In the genomic region with DNA sequence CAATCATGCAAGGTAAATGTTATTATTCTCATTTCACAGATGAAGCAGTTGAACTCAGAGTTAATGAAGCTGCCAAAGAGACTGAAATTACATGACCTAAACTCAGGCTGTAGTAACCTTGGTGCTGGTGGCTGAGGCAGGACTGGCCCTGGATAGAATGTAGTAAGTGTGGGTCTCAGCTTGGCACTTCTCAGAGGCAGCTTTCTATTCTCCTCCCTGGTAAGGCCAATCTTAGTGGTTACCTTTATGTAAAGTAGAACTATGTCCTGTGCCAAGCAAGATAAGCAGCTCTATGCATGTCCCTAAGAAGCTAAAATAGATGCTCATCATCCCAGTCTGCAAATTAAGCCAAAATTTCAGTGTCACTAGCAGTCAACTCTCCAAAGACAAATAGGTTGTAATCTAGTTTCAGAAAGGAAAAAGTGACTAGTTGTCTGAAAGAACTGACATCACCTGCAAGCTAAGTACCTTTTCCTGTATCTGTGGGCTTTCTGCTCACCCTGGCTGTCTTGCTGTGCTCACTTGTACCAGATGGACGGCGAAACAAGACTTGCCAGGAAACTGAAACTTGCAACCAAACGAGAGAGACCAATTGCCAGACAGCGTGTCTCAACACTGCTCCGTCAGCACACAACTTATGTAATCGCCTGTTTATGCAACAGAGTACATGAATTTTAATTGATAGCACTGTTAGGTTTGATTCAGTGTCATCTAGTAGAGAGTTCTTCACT, we compare ENCODE assay signal across 8 cellular contexts. TPM values are rescaled to one million over a fixed set of nuclear protein-coding genes. Genes with fewer than 3 reads are reported as not detected.
DNase-seq lines count a peak whose midpoint lies in the region; ATAC-seq and TF ChIP-seq lines count a peak whose summit lies in the region.

No MANE protein-coding gene starts in this region.

- intact Hi-C loops in CD14-positive monocyte (cut with micrococcal nuclease) (no loop called here), heart left ventricle (cut with DNase I) (no loop called here)

- in situ Hi-C loops in KBM-7 (cut with MboI; ENCODE audit: low pct_unique_long_range_greater_than_20kb, low sequenced_read_pairs), result no loop called here

- H3K4me3 Mint-ChIP-seq in CD14-positive monocyte, result peak overlapping the region; percentile 62 to 88

- peak overlapping the region in 3 of 12 donors; percentile 33 to 85 (median 43) for H3K27ac ChIP-seq in heart left ventricle

- H3K36me3 Mint-ChIP-seq in CD14-positive monocyte, result no peaks in the 10 kb centered on the region

- H3K27ac Mint-ChIP-seq in CD14-positive monocyte, result peak overlapping the region; percentile 88 to 96 (median 93)

- peak overlapping the region in 2 of 12 donors; percentile 20 to 22 for H3K4me3 ChIP-seq in heart left ventricle

- peaks cover 0 to 4% (median 3%) of the 10 kb centered on the region in 3 donors for H3K27me3 Mint-ChIP-seq in CD14-positive monocyte (ENCODE audit: low read depth in 3 of 3)

- TF ChIP-seq CTCF in CD14-positive monocyte (IDR thresholded peaks at IDR 0.05) (no peak), heart left ventricle (IDR thresholded peaks at IDR 0.05) (no peak)

- H3K27me3 ChIP-seq in heart left ventricle, result no peaks in the 10 kb centered on the region

- peak; percentile 46 for DNase-seq in CD14-positive monocyte (ENCODE audit: low spot score)
- DNase-seq in KBM-7, result peak; percentile 49
- peak; percentile 19 for DNase-seq in activated T-cell treated with anti-CD3 and anti-CD28 coated beads for 48 hours (ENCODE audit: low read depth)
- DNase-seq in heart left ventricle, result peak in 4 of 5 donors; percentile 23 to 37 (median 28)
- DNase-seq in stimulated activated CD4-positive, alpha-beta T cell treated with anti-CD3 and anti-CD28 coated beads, TNF-alpha, amount 100 ng/mL, for 24 hours (ENCODE audit: low read depth in 3 of 3), result peak; percentile 37 to 43 (median 42)
- DNase-seq in NCI-H524 (lab: John Stamatoyannopoulos, UW), result no peak
- DNase-seq in KG1 (lab: John Stamatoyannopoulos, UW), result no peak

- peaks cover 23% of the 10 kb centered on the region for H3K4me1 Mint-ChIP-seq in CD14-positive monocyte

- H3K9me3 Mint-ChIP-seq in CD14-positive monocyte, result no peaks in the 10 kb centered on the region

- H3K4me1 ChIP-seq in heart left ventricle, result peaks cover 0 to 21% (median 0%) of the 10 kb centered on the region in 12 donors

- no peaks in the 10 kb centered on the region for H3K36me3 ChIP-seq in heart left ventricle

- H3K9me3 ChIP-seq in heart left ventricle, result no peaks in the 10 kb centered on the region

- ATAC-seq in GM21367 (IDR thresholded peaks at IDR 0.05; ENCODE audit: unreplicated experiment), result peak; percentile 96
- ATAC-seq in heart left ventricle, result peak in 3 of 4 donors; percentile 49 to 74 (median 55)

- 66 to 87% (median 78%) methylated on average over 6 of the region's 6 CpGs for WGBS in heart left ventricle, 4 donors

- no peak for TF ChIP-seq POLR2A in heart left ventricle (IDR thresholded peaks at IDR 0.05)

RNA-seq across cellular contexts. Expression of gene CH25H, which starts 43.7 kb away (rescaled TPM):
- under 1 TPM in 1 of 2 donors, not detected in 1; 0.09 TPM for polyA plus RNA-seq in CD14-positive monocyte
- 1 to 10 TPM in 3 of 9 donors, under 1 TPM in 6; 0.28 to 3.5 (median 0.42) TPM for total RNA-seq in heart left ventricle
- polyA plus RNA-seq in heart left ventricle, result under 1 TPM; 0.24 to 0.27 TPM

Comparison
In these comparisons a context has a peak if more than half of its experiments do, and no peak if none do; other contexts are left out.
1. DNase-seq: peak in CD14-positive monocyte (single experiment), KBM-7 (single experiment), activated T-cell treated with anti-CD3 and anti-CD28 coated beads for 48 hours (single experiment), heart left ventricle (4 of 5) and stimulated activated CD4-positive, alpha-beta T cell treated with anti-CD3 and anti-CD28 coated beads, TNF-alpha, amount 100 ng/mL, for 24 hours (3 of 3); none in NCI-H524 (0 of 2) and KG1 (single experiment).